ENCODE assay signal across 1 cellular context in genomic region chr13:32315255-32316029, GRCh38.
TF ChIP-seq lines count a peak whose summit lies in the region.

TSS of gene BRCA2 (plus strand) at chr13:32315508. CDS start at chr13:32316461, 953 bp downstream.
TSS of gene ZAR1L (minus strand) at chr13:32315363. CDS start at chr13:32311925, 3,438 bp downstream.

TF ChIP-seq in K562, 482 proteins besides CTCF, POLR2A, EP300 and RAD21 (continued from another document and continues in another):
- TF ChIP-seq RERE (CRISPR knock-in tag; IDR thresholded peaks at IDR 0.05; ENCODE audit: borderline replicate concordance) (no peak), POLR2AphosphoS2 (IDR thresholded peaks at IDR 0.05; ENCODE audit: low read length) (peak; percentile 45; the same call in 1 of the 2 replicates), ZNF232 (CRISPR knock-in tag; IDR thresholded peaks at IDR 0.05) (no peak), PRDM10 (IDR thresholded peaks at IDR 0.05; ENCODE audit: partially characterized antibody) (no peak), NFIC (IDR thresholded peaks at IDR 0.05) (0 out of 2 replicates have a peak, but pooled peaks have one; percentile 17), RB1 (IDR thresholded peaks at IDR 0.05; ENCODE audit: low read depth) (peak; percentile 25; the same call in 1 of the 2 replicates), PURB (CRISPR knock-in tag; IDR thresholded peaks at IDR 0.05; ENCODE audit: low read depth) (no peak), BHLHE40 (IDR thresholded peaks at IDR 0.05; ENCODE audit: low read length) (peak; percentile 88), PCBP1 (IDR thresholded peaks at IDR 0.05; ENCODE audit: low read depth, low read length, poor library complexity, severe bottlenecking) (peak; percentile 61), ZNF75A (CRISPR knock-in tag; IDR thresholded peaks at IDR 0.05) (no peak), GABPB2 (CRISPR knock-in tag; conservative IDR thresholded peaks at IDR 0.05) (no peak), RBM34 (IDR thresholded peaks at IDR 0.05; ENCODE audit: borderline replicate concordance, insufficient read depth, low read length) (no peak), SLC30A9 (CRISPR knock-in tag; IDR thresholded peaks at IDR 0.05) (no peak), ZNF280A (IDR thresholded peaks at IDR 0.05; ENCODE audit: low read depth, partially characterized antibody) (no peak), ZNF445 (CRISPR knock-in tag; IDR thresholded peaks at IDR 0.05; ENCODE audit: low read depth) (no peak), PPARD (CRISPR knock-in tag; IDR thresholded peaks at IDR 0.05) (no peak), POLR3A (IDR thresholded peaks at IDR 0.05; ENCODE audit: borderline replicate concordance, extremely low read depth, insufficient read depth, insufficient read length) (no peak), RBM15 (IDR thresholded peaks at IDR 0.05; ENCODE audit: insufficient read depth, low read length) (no peak), ZBTB1 (CRISPR knock-in tag; IDR thresholded peaks at IDR 0.05; ENCODE audit: borderline replicate concordance, low read depth) (no peak), MCM2 (IDR thresholded peaks at IDR 0.05; ENCODE audit: low read depth) (no peak), DLX4 (CRISPR knock-in tag; IDR thresholded peaks at IDR 0.05) (no peak), ZBTB34 (CRISPR knock-in tag; IDR thresholded peaks at IDR 0.05) (no peak), RFX7 (CRISPR knock-in tag; IDR thresholded peaks at IDR 0.05) (no peak), TAF7 (tag; IDR thresholded peaks at IDR 0.05) (no peak; the same call in 1 of the 2 replicates), PHF21A (IDR thresholded peaks at IDR 0.05; ENCODE audit: borderline replicate concordance, low read depth) (no peak), NUFIP1 (IDR thresholded peaks at IDR 0.05; ENCODE audit: partially characterized antibody) (no peak), ZNF143 (CRISPR knock-in tag; IDR thresholded peaks at IDR 0.05) (no peak), YY1 (IDR thresholded peaks at IDR 0.05; ENCODE audit: borderline replicate concordance in 1 of 3, control insufficient read depth in 1 of 3, extremely low read depth in 1 of 3, insufficient read depth in 3 of 3, insufficient read length in 1 of 3, insufficient replicate concordance in 2 of 3, low read depth in 1 of 3, low read length in 2 of 3) (peak in 2 of 3 experiments; percentile 34 to 54), MTA3 (IDR thresholded peaks at IDR 0.05; ENCODE audit: borderline replicate concordance) (no peak), GTF2A2 (tag; IDR thresholded peaks at IDR 0.05) (no peak), MYC (IDR thresholded peaks at IDR 0.05; ENCODE audit: low read depth, low read length) (peak; percentile 78), MYC (CRISPR knock-in tag; IDR thresholded peaks at IDR 0.05; ENCODE audit: borderline replicate concordance, low read depth) (no peak), HDAC6 (IDR thresholded peaks at IDR 0.05; ENCODE audit: low read depth, low read length) (no peak), KLF16 (IDR thresholded peaks at IDR 0.05) (no peak), E2F5 (CRISPR knock-in tag; IDR thresholded peaks at IDR 0.05) (no peak), E2F8 (IDR thresholded peaks at IDR 0.05; ENCODE audit: low read depth, partially characterized antibody) (peak; percentile 24), ELF2 (CRISPR knock-in tag; IDR thresholded peaks at IDR 0.05) (peak; percentile 95), PREB (CRISPR knock-in tag; IDR thresholded peaks at IDR 0.05) (no peak), FIP1L1 (IDR thresholded peaks at IDR 0.05; ENCODE audit: low read depth, low read length, poor library complexity, severe bottlenecking) (peak; percentile 60), CXXC5 (CRISPR knock-in tag; IDR thresholded peaks at IDR 0.05) (peak; percentile 90), NFE2L1 (tag; IDR thresholded peaks at IDR 0.05; ENCODE audit: borderline replicate concordance, low read depth) (no peak), PTBP1 (IDR thresholded peaks at IDR 0.05; ENCODE audit: low read depth, low read length) (no peak), ZNF347 (CRISPR knock-in tag; IDR thresholded peaks at IDR 0.05; ENCODE audit: low read depth) (no peak), POLR2B (IDR thresholded peaks at IDR 0.05; ENCODE audit: low read depth, partially characterized antibody) (peak; percentile 77), ZNF174 (CRISPR knock-in tag; IDR thresholded peaks at IDR 0.05) (no peak), PTTG1 (tag; IDR thresholded peaks at IDR 0.05; ENCODE audit: low read depth) (no peak), DPF2 (IDR thresholded peaks at IDR 0.05) (0 out of 2 replicates have a peak, but pooled peaks have one; percentile 31), RCOR1 (IDR thresholded peaks at IDR 0.05; ENCODE audit: borderline replicate concordance in 1 of 2, low read depth in 2 of 2, low read length in 2 of 2) (0 out of 4 replicates have a peak, but pooled peaks of 1 of the 2 experiments have one; percentile 34), EP400 (IDR thresholded peaks at IDR 0.05) (peak; percentile 72)
